35 cellular contexts compared by ENCODE assay signal in the genomic region with DNA sequence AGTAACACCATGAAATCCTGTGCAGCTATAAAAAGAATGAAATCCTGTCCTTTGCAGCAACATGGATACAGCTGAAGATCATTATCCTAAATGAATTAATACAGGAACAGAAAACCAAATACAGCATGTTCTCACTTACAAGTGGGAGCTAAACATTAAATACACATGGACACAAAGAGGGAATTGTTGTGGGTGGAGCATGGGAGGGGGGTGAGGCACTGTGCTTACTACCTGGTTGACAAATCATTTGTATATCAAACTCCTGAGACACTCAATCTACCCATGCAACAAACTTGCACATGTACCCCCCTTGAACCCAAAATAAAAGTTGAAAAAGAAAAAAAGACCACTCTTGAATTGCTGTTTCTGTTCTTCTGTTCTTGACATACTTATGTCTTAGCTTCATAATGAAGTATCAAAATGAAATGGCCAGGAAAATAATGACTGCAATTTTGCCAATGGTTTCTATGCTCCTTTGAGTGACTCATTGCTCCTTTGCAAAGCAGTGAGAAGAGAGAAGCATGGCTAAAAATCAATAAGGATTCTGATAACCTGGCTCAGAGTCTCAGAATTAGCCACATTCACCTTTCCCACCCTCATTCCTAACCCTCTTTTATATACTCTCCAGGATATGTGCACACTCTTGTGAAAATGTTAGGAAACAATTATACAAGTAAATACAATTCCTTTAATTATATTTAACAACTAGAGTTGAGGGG.
"Had no signal": no experiment of that assay in that cellular context is flagged by ENCODE, and none has a peak within 500 bp of the region (broad histone marks: within the 10 kb centered on the region; RNA-seq: fewer than 3 reads in every experiment).

No MANE protein-coding gene starts in this region.

- H3K4me3 ChIP-seq: adrenal gland, body of pancreas, breast epithelium, Peyer's patch had no signal

- H3K27me3 ChIP-seq: adrenal gland, body of pancreas, breast epithelium, Peyer's patch had no signal

- H3K4me1 ChIP-seq: breast epithelium, Peyer's patch had no signal

- H3K9ac ChIP-seq: KMS-11 had no signal

- ATAC-seq: activated naive CD4-positive, alpha-beta T cell treated with anti-CD3 and anti-CD28 coated beads, Interleukin-2, amount 50 U/mL, for 72 hours; activated T-cell treated with anti-CD3 and anti-CD28 coated beads, Interleukin-2, amount 50 U/mL, for 4 hours; body of pancreas; PC-3; Right ventricle myocardium inferior had no signal

- H3K9me3 ChIP-seq: adrenal gland, body of pancreas, breast epithelium, Peyer's patch had no signal

- H3K36me3 ChIP-seq: adrenal gland, breast epithelium, Peyer's patch had no signal

- FAIRE-seq: astrocyte had no signal

- DNase-seq: activated B cell treated with CpG ODN at 0.5 μM for 24 hours; activated CD4-positive, alpha-beta memory T cell treated with anti-CD3 and anti-CD28 coated beads for 36 hours; activated CD4-positive, alpha-beta T cell treated with anti-CD3 and anti-CD28 coated beads for 4 hours; activated CD4-positive, alpha-beta T cell treated with anti-CD3 and anti-CD28 coated beads, Interleukin-2, amount 50 U/mL, for 1 hour; activated CD4-positive, CD25-positive, alpha-beta regulatory T cell treated with anti-CD3 and anti-CD28 coated beads, Interleukin-2, amount 50 U/mL, for 72 hours; activated CD8-positive, alpha-beta memory T cell treated with anti-CD3 and anti-CD28 coated beads, Interleukin-2, amount 50 U/mL, for 4 hours; activated gamma-delta T cell treated with Interleukin-2 at 50 U/mL for 16 hours; activated naive CD4-positive, alpha-beta T cell treated with anti-CD3 and anti-CD28 coated beads for 36 hours; activated T-cell treated with anti-CD3 and anti-CD28 coated beads for 4 hours; activated T-cell treated with anti-CD3 and anti-CD28 coated beads, Interleukin-2, amount 50 U/mL, for 4 hours; adrenal gland; central memory CD4-positive, alpha-beta T cell; NCI-H1092 treated with DMSO at 0.1 percent for 48 hours; NCI-H146; NCI-H187; NCI-H2029 treated with DMSO at 0.1 percent for 48 hours; NCI-H2107; NCI-H226; NCI-H446 treated with DMSO at 0.1 percent for 48 hours; NK-92 treated with Interleukin-12 subunit alpha and Interleukin-12 subunit beta, amount 100 ng/mL, for 24 hours; PC-3; Peyer's patch; RPMI8226; SIG-M5; SW 1271; T-helper 1 cell; T-helper 2 cell; T-helper 9 cell had no signal

- H3K4me2 ChIP-seq: KMS-11 had no signal

- H3K27ac ChIP-seq: adrenal gland, body of pancreas, breast epithelium, KMS-11, Peyer's patch, VCaP had no signal
